16 cellular contexts compared by ENCODE assay signal in the genomic region with DNA sequence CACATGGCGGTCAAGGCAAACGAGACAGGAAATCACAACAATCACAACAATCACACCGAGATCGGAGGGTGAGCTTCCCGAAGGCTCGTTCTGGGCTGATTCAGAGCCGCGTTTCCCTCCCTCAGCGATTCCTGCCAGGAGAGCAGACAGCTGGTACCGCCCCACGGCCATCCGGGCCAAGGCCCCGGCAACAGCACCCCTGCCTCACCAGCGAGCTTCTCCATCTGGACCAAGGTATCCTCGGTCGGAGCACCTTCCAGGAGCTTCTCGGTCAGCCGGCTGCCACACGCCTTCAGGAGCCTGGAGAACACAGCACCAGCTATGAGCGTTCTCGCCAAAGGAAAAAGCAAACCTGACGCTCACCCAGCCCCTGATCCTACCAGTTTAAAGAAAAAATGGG. TPM values are rescaled to one million over a fixed set of nuclear protein-coding genes. Genes with fewer than 3 reads are reported as not detected.
DNase-seq lines count a peak whose midpoint lies in the region; ATAC-seq and TF ChIP-seq lines count a peak whose summit lies in the region.
"Had no signal": no experiment of that assay in that cellular context is flagged by ENCODE, and none has a peak within 500 bp of the region (broad histone marks: within the 10 kb centered on the region; RNA-seq: fewer than 3 reads in every experiment).

No MANE protein-coding gene starts in this region.

- no peak overlapping the region for H3K4me3 ChIP-seq in endodermal cell (ENCODE audit: low read length)
- H3K4me3 ChIP-seq: BLaER1, GM23338, HAP-1 had no signal

- ATAC-seq in left ventricle myocardium superior: no peak
- ATAC-seq in Right ventricle myocardium superior (ENCODE audit: poor library complexity): no peak
- ATAC-seq in natural killer cell treated with Interleukin-12 subunit alpha and Interleukin-12 subunit beta and Interleukin-15 and Interleukin-18, amount 100 ng/mL, for 72 hours: no peak
- ATAC-seq in activated naive CD4-positive, alpha-beta T cell treated with anti-CD3 and anti-CD28 coated beads, Interleukin-2, amount 50 U/mL, for 72 hours: no peak
- ATAC-seq: GM23338 had no signal

- peaks cover 90% of the 10 kb centered on the region for H3K36me3 ChIP-seq in endodermal cell (ENCODE audit: control insufficient read depth, insufficient read depth, low read length)

- no peak overlapping the region for H3K27ac ChIP-seq in endodermal cell (ENCODE audit: low read depth, low read length)
- H3K27ac ChIP-seq: BLaER1 had no signal

- H3K9ac ChIP-seq in endodermal cell (ENCODE audit: extremely low read depth, low read length, poor library complexity, severe bottlenecking): no peak overlapping the region
- H3K9ac ChIP-seq: BLaER1 had no signal

- no peaks in the 10 kb centered on the region for H3K9me3 ChIP-seq in endodermal cell (ENCODE audit: control insufficient read depth, low read length)
- H3K9me3 ChIP-seq: BLaER1, HAP-1 had no signal

- no peaks in the 10 kb centered on the region for H3K4me1 Mint-ChIP-seq in endodermal cell
- H3K4me1 Mint-ChIP-seq in nephron progenitor cell: no peaks in the 10 kb centered on the region
- peaks cover 0 to 3% of the 10 kb centered on the region in 2 donors for H3K4me1 Mint-ChIP-seq in natural killer cell treated with Interleukin-12 subunit alpha and Interleukin-12 subunit beta and Interleukin-15 and Interleukin-18, amount 100 ng/mL, for 72 hours (ENCODE audit: low read depth in 2 of 2)
- H3K4me1 Mint-ChIP-seq: CD8-positive, alpha-beta memory T cell; GM23338 had no signal

- DNase-seq in left ventricle myocardium superior (peak; percentile 25), Right ventricle myocardium superior (no peak), endodermal cell (no peak), nephron progenitor cell (no peak), COR-L47 (lab: John Stamatoyannopoulos, UW) (no peak)
- no peak for DNase-seq in natural killer cell treated with Interleukin-12 subunit alpha and Interleukin-12 subunit beta and Interleukin-15 and Interleukin-18, amount 100 ng/mL, for 72 hours (ENCODE audit: low spot score)
- DNase-seq in activated naive CD4-positive, alpha-beta T cell treated with anti-CD3 and anti-CD28 coated beads, Interleukin-2, amount 50 U/mL, for 72 hours (ENCODE audit: low spot score in 2 of 2): no peak
- DNase-seq: 8988T; AML-193; CD8-positive, alpha-beta memory T cell; DMS53 had no signal

- no peaks in the 10 kb centered on the region for H3K27me3 Mint-ChIP-seq in endodermal cell (ENCODE audit: insufficient read depth)
- no peaks in the 10 kb centered on the region for H3K27me3 Mint-ChIP-seq in nephron progenitor cell (ENCODE audit: low read depth, poor library complexity)
- no peaks in the 10 kb centered on the region for H3K27me3 Mint-ChIP-seq in natural killer cell treated with Interleukin-12 subunit alpha and Interleukin-12 subunit beta and Interleukin-15 and Interleukin-18, amount 100 ng/mL, for 72 hours
- H3K27me3 Mint-ChIP-seq: CD8-positive, alpha-beta memory T cell; IgD-negative memory B cell had no signal

- TF ChIP-seq CTCF in endodermal cell (conservative IDR thresholded peaks at IDR 0.05) (no peak), nephron progenitor cell (IDR thresholded peaks at IDR 0.05) (no peak)

- H3K36me3 Mint-ChIP-seq in endodermal cell (ENCODE audit: low read depth) (peaks cover 85% of the 10 kb centered on the region), nephron progenitor cell (ENCODE audit: low read depth) (peaks cover 75% of the 10 kb centered on the region)
- peaks cover 16% of the 10 kb centered on the region for H3K36me3 Mint-ChIP-seq in natural killer cell treated with Interleukin-12 subunit alpha and Interleukin-12 subunit beta and Interleukin-15 and Interleukin-18, amount 100 ng/mL, for 72 hours
- H3K36me3 Mint-ChIP-seq in activated naive CD4-positive, alpha-beta T cell treated with anti-CD3 and anti-CD28 coated beads, Interleukin-2, amount 50 U/mL, for 72 hours: peaks cover 0 to 26% of the 10 kb centered on the region in 2 donors

- no peaks in the 10 kb centered on the region for H3K27me3 ChIP-seq in endodermal cell (ENCODE audit: control insufficient read depth, insufficient read depth, low read length, poor library complexity, severe bottlenecking)
- H3K27me3 ChIP-seq: BLaER1 had no signal

- no peaks in the 10 kb centered on the region for H3K4me1 ChIP-seq in endodermal cell (ENCODE audit: control insufficient read depth, insufficient read depth, low read length)
- H3K4me1 ChIP-seq: HAP-1 had no signal

- intact Hi-C loops in left ventricle myocardium superior (cut with micrococcal nuclease) (no loop called here), Right ventricle myocardium superior (cut with DNase I) (no loop called here)

- WGBS in endodermal cell (ENCODE audit: insufficient coverage in 1 of 2, insufficient read length in 1 of 2), 2 experiments: 95 to 96% methylated on average over 14 to 22 of the region's 22 CpGs

- H3K9me3 Mint-ChIP-seq in endodermal cell: no peaks in the 10 kb centered on the region
- H3K9me3 Mint-ChIP-seq in nephron progenitor cell: no peaks in the 10 kb centered on the region
- no peaks in the 10 kb centered on the region for H3K9me3 Mint-ChIP-seq in natural killer cell treated with Interleukin-12 subunit alpha and Interleukin-12 subunit beta and Interleukin-15 and Interleukin-18, amount 100 ng/mL, for 72 hours
- no peaks in the 10 kb centered on the region for H3K9me3 Mint-ChIP-seq in activated naive CD4-positive, alpha-beta T cell treated with anti-CD3 and anti-CD28 coated beads, Interleukin-2, amount 50 U/mL, for 72 hours
- H3K9me3 Mint-ChIP-seq: CD8-positive, alpha-beta memory T cell; GM23338; IgD-negative memory B cell had no signal

- H3K4me3 Mint-ChIP-seq in endodermal cell: no peak overlapping the region
- no peak overlapping the region for H3K4me3 Mint-ChIP-seq in nephron progenitor cell
- H3K4me3 Mint-ChIP-seq in natural killer cell treated with Interleukin-12 subunit alpha and Interleukin-12 subunit beta and Interleukin-15 and Interleukin-18, amount 100 ng/mL, for 72 hours: no peak overlapping the region
- H3K4me3 Mint-ChIP-seq: GM23338, IgD-negative memory B cell had no signal

- H3K27ac Mint-ChIP-seq in endodermal cell (peak overlapping the region; percentile 44), nephron progenitor cell (peak overlapping the region; percentile 64)
- no peak overlapping the region for H3K27ac Mint-ChIP-seq in natural killer cell treated with Interleukin-12 subunit alpha and Interleukin-12 subunit beta and Interleukin-15 and Interleukin-18, amount 100 ng/mL, for 72 hours
- peak overlapping the region in 1 of 2 donors; percentile 74 for H3K27ac Mint-ChIP-seq in activated naive CD4-positive, alpha-beta T cell treated with anti-CD3 and anti-CD28 coated beads, Interleukin-2, amount 50 U/mL, for 72 hours
- H3K27ac Mint-ChIP-seq: IgD-negative memory B cell had no signal

RNA-seq across cellular contexts. Expression of a gene that starts 15.2 kb away (rescaled TPM):
- 11.5 TPM for total RNA-seq in left ventricle myocardium superior
- total RNA-seq in Right ventricle myocardium superior: 10.2 TPM
- 1 to 10 TPM in 1 of 2 donors, under 1 TPM in 1; 0.42 to 1.5 TPM for total RNA-seq in endodermal cell
- polyA plus RNA-seq in endodermal cell (2013, experiment 1 of 2): 1.6 TPM
- 1.5 TPM for polyA plus RNA-seq in endodermal cell (2013, experiment 2 of 2)
- total RNA-seq in natural killer cell treated with Interleukin-12 subunit alpha and Interleukin-12 subunit beta and Interleukin-15 and Interleukin-18, amount 100 ng/mL, for 72 hours: 10 to 100 TPM in 1 of 2 donors, 1 to 10 TPM in 1; 3.4 to 18.2 TPM
- 1 to 10 TPM; 9.2 to 9.6 TPM for total RNA-seq in activated naive CD4-positive, alpha-beta T cell treated with anti-CD3 and anti-CD28 coated beads, Interleukin-2, amount 50 U/mL, for 72 hours
- total RNA-seq: GM23338, HT1080 had no signal
- polyA plus RNA-seq: GM23338 had no signal

RNA-seq across cellular contexts. Expression of a gene that starts 15.6 kb away (rescaled TPM):
- total RNA-seq in left ventricle myocardium superior (63.3 TPM), Right ventricle myocardium superior (52.3 TPM), endodermal cell (10 to 100 TPM; 41.8 to 47.2 TPM)
- 22.6 TPM for polyA plus RNA-seq in endodermal cell (2013, experiment 1 of 2)
- polyA plus RNA-seq in endodermal cell (2013, experiment 2 of 2): 19.6 TPM
- total RNA-seq in natural killer cell treated with Interleukin-12 subunit alpha and Interleukin-12 subunit beta and Interleukin-15 and Interleukin-18, amount 100 ng/mL, for 72 hours: 10 to 100 TPM; 41.2 to 43.8 TPM
- total RNA-seq in activated naive CD4-positive, alpha-beta T cell treated with anti-CD3 and anti-CD28 coated beads, Interleukin-2, amount 50 U/mL, for 72 hours: 10 to 100 TPM; 28.1 to 38.7 TPM

RNA-seq across cellular contexts. Expression of a gene that starts 59.7 kb away (rescaled TPM):
- total RNA-seq in left ventricle myocardium superior (89.4 TPM), Right ventricle myocardium superior (72.9 TPM), endodermal cell (10 to 100 TPM; 63.1 to 67.5 TPM)
- 92.4 TPM for polyA plus RNA-seq in endodermal cell (2013, experiment 1 of 2)
- polyA plus RNA-seq in endodermal cell (2013, experiment 2 of 2): 91.0 TPM
- total RNA-seq in natural killer cell treated with Interleukin-12 subunit alpha and Interleukin-12 subunit beta and Interleukin-15 and Interleukin-18, amount 100 ng/mL, for 72 hours: 100 to 1,000 TPM in 1 of 2 donors, 10 to 100 TPM in 1; 85.4 to 130 TPM
- total RNA-seq in activated naive CD4-positive, alpha-beta T cell treated with anti-CD3 and anti-CD28 coated beads, Interleukin-2, amount 50 U/mL, for 72 hours: 100 to 1,000 TPM in 1 of 2 donors, 10 to 100 TPM in 1; 97.4 to 126 TPM

Comparison
In these comparisons a context has a peak if more than half of its experiments do, and no peak if none do; other contexts are left out.
1. H3K27ac Mint-ChIP-seq: peak in endodermal cell (single experiment) and nephron progenitor cell (single experiment); none in natural killer cell treated with Interleukin-12 subunit alpha and Interleukin-12 subunit beta and Interleukin-15 and Interleukin-18, amount 100 ng/mL, for 72 hours (0 of 2).